In the genomic region with DNA sequence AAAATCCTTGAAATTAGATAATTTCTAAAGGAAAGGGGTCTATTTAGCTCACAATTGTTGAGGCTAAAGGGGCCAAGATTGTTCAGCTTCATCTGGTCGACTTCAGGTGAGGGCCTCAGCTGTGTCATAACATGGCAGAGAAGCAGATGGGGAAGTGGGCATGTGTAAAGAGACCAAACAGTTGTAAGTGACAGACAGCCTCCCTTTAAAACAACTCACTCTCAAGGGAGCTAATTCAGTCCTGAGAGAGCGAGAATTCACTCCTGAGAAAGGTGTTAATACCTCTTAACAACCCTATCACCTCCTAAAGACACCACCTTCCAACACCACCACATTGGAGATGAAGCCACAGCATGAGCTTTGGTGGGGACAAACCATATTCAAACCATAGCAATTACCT, we compare ENCODE assay signal across 31 cellular contexts.
DNase-seq lines count a peak whose midpoint lies in the region; ATAC-seq and TF ChIP-seq lines count a peak whose summit lies in the region.
"Had no signal": no experiment of that assay in that cellular context is flagged by ENCODE, and none has a peak within 500 bp of the region (broad histone marks: within the 10 kb centered on the region; RNA-seq: fewer than 3 reads in every experiment).

No MANE protein-coding gene starts in this region.

- H3K4me3 ChIP-seq in PC-3 (ENCODE audit: low read length) (no peak overlapping the region), endodermal cell (ENCODE audit: low read length) (no peak overlapping the region), upper lobe of left lung (no peak overlapping the region)
- H3K4me3 ChIP-seq: A549, GM12878, GM23248, SK-N-MC had no signal

- no peaks in the 10 kb centered on the region for H3K9me2 ChIP-seq in PC-3 (replicated peaks; ENCODE audit: low read length)

- TF ChIP-seq CTCF in PC-3 (conservative IDR thresholded peaks at IDR 0.05; ENCODE audit: low read depth, low read length) (no peak), endodermal cell (conservative IDR thresholded peaks at IDR 0.05) (no peak), upper lobe of left lung (IDR thresholded peaks at IDR 0.05) (no peak)

- H3K79me2 ChIP-seq in PC-3 (ENCODE audit: low read length): peaks cover 60% of the 10 kb centered on the region

- WGBS in endodermal cell (ENCODE audit: insufficient coverage in 1 of 2, insufficient read length in 1 of 2), 2 experiments: 57 to 75% methylated on average over 2 of the region's 2 CpGs
- WGBS in upper lobe of left lung, 2 donors: 82 to 85% methylated on average over 2 of the region's 2 CpGs

- peaks cover 9% of the 10 kb centered on the region; the same call in 1 of the 2 replicates for H4K20me1 ChIP-seq in PC-3 (ENCODE audit: low read length)

- 0 out of 2 replicates have a peak overlapping the region, but pooled peaks have one; percentile 7 for H3K27ac ChIP-seq in PC-3 (ENCODE audit: low read length)
- H3K27ac ChIP-seq in endodermal cell (ENCODE audit: low read depth, low read length): no peak overlapping the region
- no peak overlapping the region for H3K27ac ChIP-seq in upper lobe of left lung
- H3K27ac ChIP-seq: A549, GM23248, SK-N-MC had no signal

- no peak overlapping the region for H3K4me3 Mint-ChIP-seq in activated T-cell treated with anti-CD3 and anti-CD28 coated beads, Interleukin-2, amount 50 U/mL, for 24 hours
- no peak overlapping the region for H3K4me3 Mint-ChIP-seq in activated T-cell treated with anti-CD3 and anti-CD28 coated beads, Interleukin-2, amount 50 U/mL, for 4 hours
- no peak overlapping the region for H3K4me3 Mint-ChIP-seq in endodermal cell
- H3K4me3 Mint-ChIP-seq: CD14-positive monocyte had no signal

- intact Hi-C loops in PC-3 (cut with micrococcal nuclease): no loop called here

- H3K4me1 ChIP-seq in PC-3 (ENCODE audit: insufficient read depth, low read length) (peaks cover 7% of the 10 kb centered on the region; the same call in 1 of the 2 replicates), endodermal cell (ENCODE audit: control insufficient read depth, insufficient read depth, low read length) (peaks cover 6% of the 10 kb centered on the region), upper lobe of left lung (no peaks in the 10 kb centered on the region)
- H3K4me1 ChIP-seq: BE2C had no signal

- H3K9ac ChIP-seq in PC-3 (ENCODE audit: low read length) (no peak overlapping the region), endodermal cell (ENCODE audit: extremely low read depth, low read length, poor library complexity, severe bottlenecking) (no peak overlapping the region)
- H3K9ac ChIP-seq: GM23248 had no signal

- H3K27ac Mint-ChIP-seq in activated T-cell treated with anti-CD3 and anti-CD28 coated beads, Interleukin-2, amount 50 U/mL, for 24 hours: peak overlapping the region; percentile 50
- peak overlapping the region; percentile 62 for H3K27ac Mint-ChIP-seq in endodermal cell

- no peak for DNase-seq in activated T-cell treated with anti-CD3 and anti-CD28 coated beads, Interleukin-2, amount 50 U/mL, for 24 hours
- DNase-seq in activated T-cell treated with anti-CD3 and anti-CD28 coated beads, Interleukin-2, amount 50 U/mL, for 4 hours: no peak
- DNase-seq in PC-3: no peak
- peak; percentile 70 for DNase-seq in endodermal cell
- no peak for DNase-seq in NCI-H1417 (lab: John Stamatoyannopoulos, UW)
- no peak for DNase-seq in NCI-H82 (lab: John Stamatoyannopoulos, UW)
- no peak for DNase-seq in upper lobe of left lung
- DNase-seq: BE2C; CD8-positive, alpha-beta memory T cell; DMS 273 treated with DMSO at 0.1 percent for 48 hours; DMS79; EL; GDM1; GM23248; H7; KBM-7; NCI-H1092; NCI-H1436; NCI-H187; NCI-H2081 treated with DMSO at 0.1 percent for 48 hours; NCI-H446; NCI-H526; OCI-M1; SIG-M5; SW 1271 had no signal

- H3K27me3 Mint-ChIP-seq in activated T-cell treated with anti-CD3 and anti-CD28 coated beads, Interleukin-2, amount 50 U/mL, for 24 hours: no peaks in the 10 kb centered on the region
- no peaks in the 10 kb centered on the region for H3K27me3 Mint-ChIP-seq in activated T-cell treated with anti-CD3 and anti-CD28 coated beads, Interleukin-2, amount 50 U/mL, for 4 hours (ENCODE audit: low read depth)
- no peaks in the 10 kb centered on the region for H3K27me3 Mint-ChIP-seq in endodermal cell (ENCODE audit: insufficient read depth)
- H3K27me3 Mint-ChIP-seq: CD8-positive, alpha-beta memory T cell had no signal

- H3K9me3 Mint-ChIP-seq in activated T-cell treated with anti-CD3 and anti-CD28 coated beads, Interleukin-2, amount 50 U/mL, for 24 hours: no peaks in the 10 kb centered on the region
- no peaks in the 10 kb centered on the region for H3K9me3 Mint-ChIP-seq in activated T-cell treated with anti-CD3 and anti-CD28 coated beads, Interleukin-2, amount 50 U/mL, for 4 hours
- no peaks in the 10 kb centered on the region for H3K9me3 Mint-ChIP-seq in endodermal cell
- H3K9me3 Mint-ChIP-seq: CD14-positive monocyte; CD8-positive, alpha-beta memory T cell had no signal

- no peak for ATAC-seq in activated T-cell treated with anti-CD3 and anti-CD28 coated beads, Interleukin-2, amount 50 U/mL, for 4 hours
- ATAC-seq in PC-3 (no peak), HG03196 (IDR thresholded peaks at IDR 0.05; ENCODE audit: unreplicated experiment) (no peak), upper lobe of left lung (ENCODE audit: low FRiP score in 2 of 2) (no peak)
- ATAC-seq: GM12878, HepG2 had no signal

- H3K36me3 Mint-ChIP-seq in activated T-cell treated with anti-CD3 and anti-CD28 coated beads, Interleukin-2, amount 50 U/mL, for 24 hours (ENCODE audit: low read depth): peaks cover 91% of the 10 kb centered on the region
- H3K36me3 Mint-ChIP-seq in activated T-cell treated with anti-CD3 and anti-CD28 coated beads, Interleukin-2, amount 50 U/mL, for 4 hours (ENCODE audit: insufficient read depth): peaks cover 40% of the 10 kb centered on the region
- peaks cover 45% of the 10 kb centered on the region for H3K36me3 Mint-ChIP-seq in endodermal cell (ENCODE audit: low read depth)

- no TSS peak for BruUV-seq in PC-3 (replicated peaks; lab: Mats Ljungman, UMichigan)

- H3K4me2 ChIP-seq in PC-3 (ENCODE audit: low read length): no peak overlapping the region

- peaks cover 17% of the 10 kb centered on the region for H3K4me1 Mint-ChIP-seq in activated T-cell treated with anti-CD3 and anti-CD28 coated beads, Interleukin-2, amount 50 U/mL, for 24 hours (ENCODE audit: low read depth)
- H3K4me1 Mint-ChIP-seq in activated T-cell treated with anti-CD3 and anti-CD28 coated beads, Interleukin-2, amount 50 U/mL, for 4 hours (ENCODE audit: low read depth): peaks cover 10% of the 10 kb centered on the region
- peaks cover 23% of the 10 kb centered on the region for H3K4me1 Mint-ChIP-seq in endodermal cell

- H3K9me3 ChIP-seq in PC-3 (ENCODE audit: low read length) (no peaks in the 10 kb centered on the region), endodermal cell (ENCODE audit: control insufficient read depth, low read length) (no peaks in the 10 kb centered on the region), upper lobe of left lung (no peaks in the 10 kb centered on the region)
- H3K9me3 ChIP-seq: A549, BE2C had no signal

- no peaks in the 10 kb centered on the region for H3F3A ChIP-seq in PC-3 (ENCODE audit: low read length, unreplicated experiment)

- TF ChIP-seq POLR2A in upper lobe of left lung (IDR thresholded peaks at IDR 0.05): no peak

- no peak for TF ChIP-seq EP300 in upper lobe of left lung (IDR thresholded peaks at IDR 0.05)

- no peak overlapping the region for H2AFZ ChIP-seq in PC-3 (ENCODE audit: low read length)
- H2AFZ ChIP-seq: GM23248 had no signal

- H3K27me3 ChIP-seq in PC-3 (ENCODE audit: low read length) (no peaks in the 10 kb centered on the region), endodermal cell (ENCODE audit: control insufficient read depth, insufficient read depth, low read length, poor library complexity, severe bottlenecking) (no peaks in the 10 kb centered on the region), upper lobe of left lung (no peaks in the 10 kb centered on the region)
- H3K27me3 ChIP-seq: BE2C had no signal

- POLR2A ChIA-PET in PC-3 (lab: Charles Lee; ENCODE audit: unreplicated experiment): interaction anchor here (0.6 kb wide), 1 partner anchor 31 kb away, joined by 4 read pairs; no protein-coding TSS in a partner anchor

- peaks cover 58% of the 10 kb centered on the region for H3K36me3 ChIP-seq in PC-3 (ENCODE audit: low read depth, low read length)
- H3K36me3 ChIP-seq in endodermal cell (ENCODE audit: control insufficient read depth, insufficient read depth, low read length): peaks cover 64% of the 10 kb centered on the region
- peaks cover 9 to 62% (median 23%) of the 10 kb centered on the region in 4 donors for H3K36me3 ChIP-seq in upper lobe of left lung
- H3K36me3 ChIP-seq: BE2C had no signal

- CTCF ChIA-PET in PC-3 (lab: Charles Lee): no interaction called here
